In genomic region chr20:16404640-16405039, GRCh38 we compare ENCODE assay signal across 27 cellular contexts.
"Had no signal": no experiment of that assay in that cellular context is flagged by ENCODE, and none has a peak within 500 bp of the region (broad histone marks: within the 10 kb centered on the region; RNA-seq: fewer than 3 reads in every experiment).

No MANE protein-coding gene starts in this region.

- H2AFZ ChIP-seq: neural progenitor cell, parathyroid adenoma had no signal

- ATAC-seq: naive thymus-derived CD4-positive, alpha-beta T cell; natural killer cell; sciatic nerve; stimulated activated effector memory CD8-positive, alpha-beta T cell treated with anti-CD3 and anti-CD28 coated beads, Interleukin-12 subunit alpha, Interleukin-12 subunit beta, amount 100 ng/mL, for 72 hours; stimulated activated naive B cell treated with anti-CD40 and anti-IgM and Interleukin-4, amounts not matched to agents 10 μg/mL and 1 μg/mL and 100 μg/mL, for 72 hours had no signal

- FAIRE-seq: urothelium cell line had no signal

- H3K27ac ChIP-seq: neural progenitor cell, ovary, parathyroid adenoma, skin epidermis, spleen, stomach, thoracic aorta, thyroid gland, tibial nerve, upper lobe of left lung, vagina had no signal

- H3K4me3 ChIP-seq: neural progenitor cell, ovary, skin epidermis, smooth muscle cell, spleen, stomach, thoracic aorta, thyroid gland, tibial nerve, upper lobe of left lung, vagina had no signal

- H3K4me1 ChIP-seq: neural progenitor cell, spleen, stomach, upper lobe of left lung, vagina had no signal

- H3K9ac ChIP-seq: neural progenitor cell, parathyroid adenoma had no signal

- H3K4me2 ChIP-seq: neural progenitor cell, smooth muscle cell had no signal

- H3K36me3 ChIP-seq: neural progenitor cell, ovary, thoracic aorta had no signal

- H3K79me2 ChIP-seq: parathyroid adenoma had no signal

- H3K27me3 ChIP-seq: neural progenitor cell, ovary, spleen, stomach, thyroid gland, tibial nerve, upper lobe of left lung, vagina had no signal

- DNase-seq: naive thymus-derived CD4-positive, alpha-beta T cell; natural killer cell; occipital lobe; ovary; posterior cingulate gyrus; right cardiac atrium; spleen; stimulated activated CD4-positive, alpha-beta T cell treated with anti-CD3 and anti-CD28 coated beads, Interleukin-12 subunit alpha, Interleukin-12 subunit beta, amount 100 ng/mL, for 4 hours; stimulated activated CD4-positive, alpha-beta T cell treated with anti-CD3 and anti-CD28 coated beads, Interleukin-1b, Interleukin-23, amount 100 ng/mL, for 48 hours; stimulated activated CD4-positive, alpha-beta T cell treated with anti-CD3 and anti-CD28 coated beads, Interleukin-2, amount 100 ng/mL, for 48 hours; stimulated activated CD4-positive, alpha-beta T cell treated with anti-CD3 and anti-CD28 coated beads, Interleukin-4, amount 100 ng/mL, for 24 hours; stimulated activated naive B cell treated with anti-CD40 and anti-IgM and Interleukin-4, amounts not matched to agents 10 μg/mL and 1 μg/mL and 100 μg/mL, for 72 hours; stimulated activated naive CD4-positive, alpha-beta T cell treated with Interleukin-2 at 50 U/mL for 16 hours; stomach; thyroid gland; trophoblast cell; upper lobe of left lung had no signal

- H3K9me3 ChIP-seq: ovary, spleen, stomach, thoracic aorta, thyroid gland, tibial nerve, upper lobe of left lung, vagina had no signal
